In genomic region chr5:35159370-35159742, GRCh38 we compare ENCODE assay signal across 19 cellular contexts.
DNase-seq lines count a peak whose midpoint lies in the region; ATAC-seq, FAIRE-seq and TF ChIP-seq lines count a peak whose summit lies in the region.
"Had no signal": no experiment of that assay in that cellular context is flagged by ENCODE, and none has a peak within 500 bp of the region (broad histone marks: within the 10 kb centered on the region; RNA-seq: fewer than 3 reads in every experiment).

No MANE protein-coding gene starts in this region.

- POLR2A ChIA-PET in WTC11 (lab: Charles Lee): no interaction called here

- TF ChIP-seq CTCF in WTC11 (IDR thresholded peaks at IDR 0.05) (no peak), progenitor cell of endocrine pancreas (IDR thresholded peaks at IDR 0.05; ENCODE audit: unreplicated experiment) (no peak), kidney (IDR thresholded peaks at IDR 0.05; ENCODE audit: borderline replicate concordance, extremely low read depth, insufficient read depth) (no peak)

- H3K4me3 ChIP-seq in kidney (ENCODE audit: low read length in 2 of 2): no peak overlapping the region
- H3K4me3 ChIP-seq: GM23248, psoas muscle had no signal

- CTCF ChIA-PET in WTC11 (lab: Charles Lee): no interaction called here

- H3K36me3 Mint-ChIP-seq in WTC11 (no peaks in the 10 kb centered on the region), progenitor cell of endocrine pancreas (ENCODE audit: insufficient read depth) (no peaks in the 10 kb centered on the region)
- H3K36me3 Mint-ChIP-seq in activated T-helper 2 cell treated with anti-CD3 and anti-CD28 coated beads, Interferon-gamma antibody, Interleukin-2, Interleukin-4, amounts not matched to agents 10 μg/mL and 5 μg/mL and 100 μg/mL, durations not matched to agents 14 hours and 24 hours and 36 hours (ENCODE audit: low read depth): no peaks in the 10 kb centered on the region
- H3K36me3 Mint-ChIP-seq: IgD-negative memory B cell had no signal

- H3K4me3 Mint-ChIP-seq in WTC11: no peak overlapping the region
- H3K4me3 Mint-ChIP-seq in progenitor cell of endocrine pancreas (ENCODE audit: low read depth): no peak overlapping the region
- no peak overlapping the region for H3K4me3 Mint-ChIP-seq in activated T-helper 2 cell treated with anti-CD3 and anti-CD28 coated beads, Interferon-gamma antibody, Interleukin-2, Interleukin-4, amounts not matched to agents 10 μg/mL and 5 μg/mL and 100 μg/mL, durations not matched to agents 14 hours and 24 hours and 36 hours (ENCODE audit: low read depth)
- H3K4me3 Mint-ChIP-seq: IgD-negative memory B cell had no signal

- peak overlapping the region in 1 of 2 donors; percentile 48 for H3K27ac ChIP-seq in kidney (ENCODE audit: low read depth in 2 of 2, low read length in 2 of 2)
- no peak overlapping the region for H3K27ac ChIP-seq in caudate nucleus (ENCODE audit: low read depth, low read length)
- H3K27ac ChIP-seq: GM23248, psoas muscle had no signal

- peak; percentile 87 for ATAC-seq in WTC11
- no peak for ATAC-seq in HG03457 (IDR thresholded peaks at IDR 0.05; ENCODE audit: unreplicated experiment)
- ATAC-seq: esophagus mucosa had no signal

- no peaks in the 10 kb centered on the region for H3K9me3 ChIP-seq in kidney (ENCODE audit: control insufficient read depth in 1 of 2, low read length in 2 of 2)
- H3K9me3 ChIP-seq: psoas muscle had no signal

- H3K27me3 Mint-ChIP-seq in WTC11 (ENCODE audit: low read depth) (peaks cover 11% of the 10 kb centered on the region), progenitor cell of endocrine pancreas (no peaks in the 10 kb centered on the region)
- H3K27me3 Mint-ChIP-seq in activated T-helper 2 cell treated with anti-CD3 and anti-CD28 coated beads, Interferon-gamma antibody, Interleukin-2, Interleukin-4, amounts not matched to agents 10 μg/mL and 5 μg/mL and 100 μg/mL, durations not matched to agents 14 hours and 24 hours and 36 hours (ENCODE audit: low read depth): peaks cover 2% of the 10 kb centered on the region

- intact Hi-C loops in kidney (cut with DNase I): no loop called here
- intact Hi-C loops in activated T-helper 2 cell treated with anti-CD3 and anti-CD28 coated beads, Interferon-gamma antibody, Interleukin-2, Interleukin-4, amounts not matched to agents 10 μg/mL and 5 μg/mL and 100 μg/mL, durations not matched to agents 14 hours and 24 hours and 36 hours (cut with micrococcal nuclease): no loop called here

- H3K9ac ChIP-seq in kidney (ENCODE audit: low read length in 2 of 2): no peak overlapping the region
- H3K9ac ChIP-seq: GM23248 had no signal

- peaks cover 29% of the 10 kb centered on the region for H3K4me1 Mint-ChIP-seq in WTC11
- H3K4me1 Mint-ChIP-seq in progenitor cell of endocrine pancreas (ENCODE audit: low read depth): peaks cover 14% of the 10 kb centered on the region
- peaks cover 3% of the 10 kb centered on the region for H3K4me1 Mint-ChIP-seq in activated T-helper 2 cell treated with anti-CD3 and anti-CD28 coated beads, Interferon-gamma antibody, Interleukin-2, Interleukin-4, amounts not matched to agents 10 μg/mL and 5 μg/mL and 100 μg/mL, durations not matched to agents 14 hours and 24 hours and 36 hours (ENCODE audit: low read depth)

- peak overlapping the region; percentile 24; the same call in 1 of the 2 replicates for H3K27ac Mint-ChIP-seq in WTC11
- peak overlapping the region; percentile 88 for H3K27ac Mint-ChIP-seq in progenitor cell of endocrine pancreas
- H3K27ac Mint-ChIP-seq in activated T-helper 2 cell treated with anti-CD3 and anti-CD28 coated beads, Interferon-gamma antibody, Interleukin-2, Interleukin-4, amounts not matched to agents 10 μg/mL and 5 μg/mL and 100 μg/mL, durations not matched to agents 14 hours and 24 hours and 36 hours: no peak overlapping the region

- FAIRE-seq in kidney (lab: Jason Lieb, UNC): no peak

- peak; percentile 71 for DNase-seq in DMS53 (lab: John Stamatoyannopoulos, UW)
- DNase-seq in WTC11 (ENCODE audit: low spot score): peak; percentile 22
- DNase-seq in iPS-NIHi11 (ENCODE audit: low spot score): peak; percentile 41
- no peak for DNase-seq in progenitor cell of endocrine pancreas (ENCODE audit: low spot score, unreplicated experiment)
- no peak for DNase-seq in kidney
- no peak for DNase-seq in activated T-helper 2 cell treated with anti-CD3 and anti-CD28 coated beads, Interferon-gamma antibody, Interleukin-2, Interleukin-4, amounts not matched to agents 10 μg/mL and 5 μg/mL and 100 μg/mL, durations not matched to agents 14 hours and 24 hours and 36 hours (ENCODE audit: low spot score)
- no peak for DNase-seq in caudate nucleus (lab: John Stamatoyannopoulos, UW)
- DNase-seq: activated CD4-positive, alpha-beta T cell treated with anti-CD3 and anti-CD28 coated beads, Interleukin-2, amount 50 U/mL, for 48 hours; amygdala; cortex of kidney; GM23248; NCI-H1092; NCI-H2171; NK-92 treated with Interleukin-12 subunit alpha and Interleukin-12 subunit beta, amount 100 ng/mL, for 24 hours; stimulated activated naive CD4-positive, alpha-beta T cell had no signal

- H3K4me1 ChIP-seq in kidney (ENCODE audit: control insufficient read depth in 1 of 2, insufficient read depth in 1 of 2, low read depth in 1 of 2, low read length in 2 of 2): peaks cover 0 to 9% of the 10 kb centered on the region in 2 donors
- H3K4me1 ChIP-seq: psoas muscle had no signal

- no peaks in the 10 kb centered on the region for H3K36me3 ChIP-seq in kidney (ENCODE audit: control insufficient read depth in 1 of 2, insufficient read depth in 2 of 2, low read length in 2 of 2)

- H3K9me3 Mint-ChIP-seq in WTC11 (peaks cover 14% of the 10 kb centered on the region), progenitor cell of endocrine pancreas (ENCODE audit: low read depth) (peaks cover 3% of the 10 kb centered on the region)
- no peaks in the 10 kb centered on the region for H3K9me3 Mint-ChIP-seq in activated T-helper 2 cell treated with anti-CD3 and anti-CD28 coated beads, Interferon-gamma antibody, Interleukin-2, Interleukin-4, amounts not matched to agents 10 μg/mL and 5 μg/mL and 100 μg/mL, durations not matched to agents 14 hours and 24 hours and 36 hours

TF ChIP-seq in WTC11, 78 proteins besides CTCF, POLR2A, EP300 and RAD21 (continues in another document):
- no peak for TF ChIP-seq SOX15 (CRISPR knock-in tag; IDR thresholded peaks at IDR 0.05)
- no peak for TF ChIP-seq ZNF425 (CRISPR knock-in tag; conservative IDR thresholded peaks at IDR 0.05)
- no peak for TF ChIP-seq EMX1 (CRISPR knock-in tag; IDR thresholded peaks at IDR 0.05)
- no peak for TF ChIP-seq SP1 (CRISPR knock-in tag; conservative IDR thresholded peaks at IDR 0.05)
- no peak for TF ChIP-seq ATF1 (CRISPR knock-in tag; IDR thresholded peaks at IDR 0.05)
- TF ChIP-seq SMAD4 (CRISPR knock-in tag; IDR thresholded peaks at IDR 0.05): no peak
- TF ChIP-seq NFE2L1 (CRISPR knock-in tag; IDR thresholded peaks at IDR 0.05): no peak
- no peak for TF ChIP-seq ZBTB43 (CRISPR knock-in tag; IDR thresholded peaks at IDR 0.05)
- TF ChIP-seq ZMAT4 (CRISPR knock-in tag; IDR thresholded peaks at IDR 0.05): no peak
- no peak for TF ChIP-seq MLX (CRISPR knock-in tag; IDR thresholded peaks at IDR 0.05)
- no peak for TF ChIP-seq PRRX2 (CRISPR knock-in tag; IDR thresholded peaks at IDR 0.05)
- TF ChIP-seq HMGA2 (CRISPR knock-in tag; IDR thresholded peaks at IDR 0.05): no peak

Comparison
In these comparisons a context has a peak if more than half of its experiments do, and no peak if none do; other contexts are left out.
1. DNase-seq: peak in DMS53 (single experiment), WTC11 (single experiment) and iPS-NIHi11 (single experiment); none in progenitor cell of endocrine pancreas (single experiment), kidney (single experiment), activated T-helper 2 cell treated with anti-CD3 and anti-CD28 coated beads, Interferon-gamma antibody, Interleukin-2, Interleukin-4, amounts not matched to agents 10 μg/mL and 5 μg/mL and 100 μg/mL, durations not matched to agents 14 hours and 24 hours and 36 hours (single experiment) and caudate nucleus (0 of 61).